Comparison of ENCODE assay signal across 21 cellular contexts in genomic region chr3:52620580-52620979, GRCh38.
"Had no signal": no experiment of that assay in that cellular context is flagged by ENCODE, and none has a peak within 500 bp of the region (broad histone marks: within the 10 kb centered on the region; RNA-seq: fewer than 3 reads in every experiment).

No MANE protein-coding gene starts in this region.

- H3K9me3 Mint-ChIP-seq: activated naive CD8-positive, alpha-beta T cell treated with anti-CD3 and anti-CD28 coated beads, Interleukin-2, amount 10 ng/mL, durations not matched to agents 7 days and 5 days; activated T-cell treated with anti-CD3 and anti-CD28 coated beads, Interleukin-2, amount 50 U/mL, for 4 hours; T-cell had no signal

- H3K4me3 ChIP-seq: MG63, SK-N-MC had no signal

- DNase-seq: activated CD4-positive, CD25-positive, alpha-beta regulatory T cell; activated CD8-positive, alpha-beta memory T cell treated with anti-CD3 and anti-CD28 coated beads, Interleukin-2, amount 10 ng/mL, durations not matched to agents 7 days and 5 days; activated naive CD8-positive, alpha-beta T cell treated with anti-CD3 and anti-CD28 coated beads, Interleukin-2, amount 10 ng/mL, durations not matched to agents 7 days and 5 days; activated T-cell treated with anti-CD3 and anti-CD28 coated beads, Interleukin-2, amount 50 U/mL, for 4 hours; aorta; central memory CD4-positive, alpha-beta T cell; MG63; MV-4-11; NCI-H1092 treated with DMSO at 0.1 percent for 48 hours; NCI-H1417 treated with DMSO at 0.1 percent for 48 hours; NCI-H1694; NCI-H2029; NCI-H345; NCI-H510A; NCI-H526 treated with DMSO at 0.1 percent for 48 hours; RPMI8226; T-cell had no signal

- ATAC-seq: activated CD8-positive, alpha-beta memory T cell treated with anti-CD3 and anti-CD28 coated beads, Interleukin-2, amount 10 ng/mL, durations not matched to agents 7 days and 5 days; activated T-cell treated with anti-CD3 and anti-CD28 coated beads, Interleukin-2, amount 50 U/mL, for 4 hours; Panc1; Right ventricle myocardium inferior; T-cell had no signal

- H3K27me3 Mint-ChIP-seq: activated CD8-positive, alpha-beta memory T cell treated with anti-CD3 and anti-CD28 coated beads, Interleukin-2, amount 10 ng/mL, durations not matched to agents 7 days and 5 days; activated naive CD8-positive, alpha-beta T cell treated with anti-CD3 and anti-CD28 coated beads, Interleukin-2, amount 10 ng/mL, durations not matched to agents 7 days and 5 days; T-cell had no signal

- H3K9me3 ChIP-seq: MG63 had no signal

- H3K27ac Mint-ChIP-seq: activated CD8-positive, alpha-beta memory T cell treated with anti-CD3 and anti-CD28 coated beads, Interleukin-2, amount 10 ng/mL, durations not matched to agents 7 days and 5 days had no signal

- H3K27ac ChIP-seq: SK-N-MC, VCaP had no signal

- H3K27me3 ChIP-seq: MG63 had no signal

- H3K4me3 Mint-ChIP-seq: activated CD8-positive, alpha-beta memory T cell treated with anti-CD3 and anti-CD28 coated beads, Interleukin-2, amount 10 ng/mL, durations not matched to agents 7 days and 5 days; activated naive CD8-positive, alpha-beta T cell treated with anti-CD3 and anti-CD28 coated beads, Interleukin-2, amount 10 ng/mL, durations not matched to agents 7 days and 5 days; activated T-cell treated with anti-CD3 and anti-CD28 coated beads, Interleukin-2, amount 50 U/mL, for 4 hours; T-cell had no signal
